ENCODE assay signal across 24 cellular contexts in genomic region chr12:121570467-121571283, GRCh38. TPM values are rescaled to one million over a fixed set of nuclear protein-coding genes. Genes with fewer than 3 reads are reported as not detected.
DNase-seq lines count a peak whose midpoint lies in the region; ATAC-seq, FAIRE-seq and TF ChIP-seq lines count a peak whose summit lies in the region.
"Had no signal": no experiment of that assay in that cellular context is flagged by ENCODE, and none has a peak within 500 bp of the region (broad histone marks: within the 10 kb centered on the region; RNA-seq: fewer than 3 reads in every experiment).

No MANE protein-coding gene starts in this region.

- no peak overlapping the region for H3K27ac ChIP-seq in K562 (ENCODE audit: extremely low read depth, low read depth, low read length)
- H3K27ac ChIP-seq in naive thymus-derived CD4-positive, alpha-beta T cell (ENCODE audit: low read depth, low read length), result no peak overlapping the region
- H3K27ac ChIP-seq: C4-2B, RWPE1 had no signal

- TF ChIP-seq RAD21 in K562 (CRISPR knock-in tag; conservative IDR thresholded peaks at IDR 0.05 in 1 of 2, IDR thresholded peaks at IDR 0.05 in 1 of 2), result no peak

- H3K4me2 ChIP-seq in K562 (ENCODE audit: insufficient read depth, low read length), result no peak overlapping the region

- CTCF ChIA-PET in K562 (lab: Yijun Ruan, JAX; ENCODE audit: low intra/inter-chr PET ratio), result no interaction called here
- CTCF ChIA-PET in naive thymus-derived CD4-positive, alpha-beta T cell (lab: Charles Lee), result no interaction called here

- DNase-seq in natural killer cell, result no peak
- DNase-seq in natural killer cell treated with Interleukin-12 subunit alpha and Interleukin-12 subunit beta and Interleukin-15 and Interleukin-18, amount 100 ng/mL, for 72 hours (ENCODE audit: low spot score), result no peak
- DNase-seq in K562 (ENCODE audit: extremely low read depth in 1 of 4, low spot score in 3 of 4), result no peak
- no peak for DNase-seq in naive thymus-derived CD4-positive, alpha-beta T cell
- no peak for DNase-seq in posterior vena cava (ENCODE audit: low spot score)
- no peak for DNase-seq in NCI-H1694 (lab: John Stamatoyannopoulos, UW)
- DNase-seq in NCI-H1105 treated with DMSO at 0.1 percent for 48 hours (lab: John Stamatoyannopoulos, UW), result no peak
- DNase-seq: activated CD4-positive, alpha-beta T cell treated with anti-CD3 and anti-CD28 coated beads for 36 hours; activated effector memory CD4-positive, alpha-beta T cell treated with anti-CD3 and anti-CD28 coated beads, Interleukin-2, amount 50 U/mL, for 16 hours; anterior cingulate cortex; central memory CD4-positive, alpha-beta T cell; glutamatergic neuron; Kasumi-1; left ventricle myocardium superior; NCI-H1092; NCI-H2107; NCI-H510A; substantia nigra; uterus had no signal

- POLR2A ChIA-PET in K562 (lab: Yijun Ruan, JAX), result interaction anchor here (2.5 kb wide), 1 partner anchor 9 kb away, joined by 11 read pairs; no protein-coding TSS in a partner anchor
- POLR2A ChIA-PET in naive thymus-derived CD4-positive, alpha-beta T cell (lab: Charles Lee), result no interaction called here

- peaks cover 12% of the 10 kb centered on the region; the same call in 1 of the 3 replicates for H3K36me3 ChIP-seq in K562 (ENCODE audit: control insufficient read depth, insufficient read depth, low read length)
- H3K36me3 ChIP-seq in naive thymus-derived CD4-positive, alpha-beta T cell (ENCODE audit: control insufficient read depth in 2 of 3, insufficient read depth in 3 of 3, low read length in 3 of 3), result peaks cover 0 to 35% (median 7%) of the 10 kb centered on the region in 3 experiments
- H3K36me3 ChIP-seq: uterus had no signal

- TF ChIP-seq POLR2A in K562 (conservative IDR thresholded peaks at IDR 0.05), result no peak

- peaks cover 15% of the 10 kb centered on the region for H3K36me3 Mint-ChIP-seq in natural killer cell
- peaks cover 6% of the 10 kb centered on the region for H3K36me3 Mint-ChIP-seq in natural killer cell treated with Interleukin-12 subunit alpha and Interleukin-12 subunit beta and Interleukin-15 and Interleukin-18, amount 100 ng/mL, for 72 hours
- H3K36me3 Mint-ChIP-seq in naive thymus-derived CD4-positive, alpha-beta T cell, result peaks cover 21 to 45% (median 36%) of the 10 kb centered on the region in 5 donors

- H3K9me1 ChIP-seq in K562 (ENCODE audit: control insufficient read depth, insufficient read depth, low read length), result no peaks in the 10 kb centered on the region

- H3K4me3 Mint-ChIP-seq in natural killer cell, result no peak overlapping the region
- no peak overlapping the region for H3K4me3 Mint-ChIP-seq in natural killer cell treated with Interleukin-12 subunit alpha and Interleukin-12 subunit beta and Interleukin-15 and Interleukin-18, amount 100 ng/mL, for 72 hours
- H3K4me3 Mint-ChIP-seq in naive thymus-derived CD4-positive, alpha-beta T cell, result no peak overlapping the region
- H3K4me3 Mint-ChIP-seq: activated CD4-positive, alpha-beta T cell treated with anti-CD3 and anti-CD28 coated beads for 36 hours had no signal

- peak; percentile 11 for FAIRE-seq in K562 (lab: Jason Lieb, UNC)

- H2AFZ ChIP-seq in K562 (ENCODE audit: low read depth, low read length), result no peak overlapping the region

- H3K27ac Mint-ChIP-seq in natural killer cell, result peak overlapping the region in 1 of 2 donors; percentile 51
- no peak overlapping the region for H3K27ac Mint-ChIP-seq in natural killer cell treated with Interleukin-12 subunit alpha and Interleukin-12 subunit beta and Interleukin-15 and Interleukin-18, amount 100 ng/mL, for 72 hours
- H3K27ac Mint-ChIP-seq in naive thymus-derived CD4-positive, alpha-beta T cell, result peak overlapping the region in 5 of 9 donors; percentile 10 to 76 (median 39)
- H3K27ac Mint-ChIP-seq: activated CD4-positive, alpha-beta T cell treated with anti-CD3 and anti-CD28 coated beads for 36 hours; progenitor cell of endocrine pancreas had no signal

- no peaks in the 10 kb centered on the region for H3K9me3 Mint-ChIP-seq in natural killer cell
- H3K9me3 Mint-ChIP-seq in natural killer cell treated with Interleukin-12 subunit alpha and Interleukin-12 subunit beta and Interleukin-15 and Interleukin-18, amount 100 ng/mL, for 72 hours, result no peaks in the 10 kb centered on the region
- H3K9me3 Mint-ChIP-seq in naive thymus-derived CD4-positive, alpha-beta T cell, result peaks cover 0 to 1% (median 0%) of the 10 kb centered on the region in 11 donors

- H3K4me1 Mint-ChIP-seq in natural killer cell, result peaks cover 8 to 15% of the 10 kb centered on the region in 2 donors
- H3K4me1 Mint-ChIP-seq in natural killer cell treated with Interleukin-12 subunit alpha and Interleukin-12 subunit beta and Interleukin-15 and Interleukin-18, amount 100 ng/mL, for 72 hours (ENCODE audit: low read depth in 2 of 2), result peaks cover 6 to 8% of the 10 kb centered on the region in 2 donors
- H3K4me1 Mint-ChIP-seq in naive thymus-derived CD4-positive, alpha-beta T cell, result peaks cover 3 to 39% (median 28%) of the 10 kb centered on the region in 7 donors

- H3K4me3 ChIP-seq in K562, result no peak overlapping the region
- no peak overlapping the region for H3K4me3 ChIP-seq in naive thymus-derived CD4-positive, alpha-beta T cell (ENCODE audit: low read length)
- H3K4me3 ChIP-seq: esophagus muscularis mucosa, uterus had no signal

- no peaks in the 10 kb centered on the region for H3K79me2 ChIP-seq in K562 (ENCODE audit: control insufficient read depth, insufficient read depth, low read length)

- peak in 2 of 3 donors; percentile 22 to 26 for ATAC-seq in natural killer cell
- ATAC-seq in natural killer cell treated with Interleukin-12 subunit alpha and Interleukin-12 subunit beta and Interleukin-15 and Interleukin-18, amount 100 ng/mL, for 72 hours, result no peak
- ATAC-seq in K562, result no peak
- no peak for ATAC-seq in naive thymus-derived CD4-positive, alpha-beta T cell
- no peak for ATAC-seq in esophagus mucosa
- ATAC-seq: activated CD4-positive, alpha-beta T cell treated with anti-CD3 and anti-CD28 coated beads for 36 hours had no signal

- intact Hi-C loops in natural killer cell (cut with micrococcal nuclease) (no loop called here), K562 (cut with micrococcal nuclease) (no loop called here), posterior vena cava (cut with DNase I) (no loop called here)
- intact Hi-C loops in naive thymus-derived CD4-positive, alpha-beta T cell (cut with micrococcal nuclease), result no loop called here

- peaks cover 0 to 5% of the 10 kb centered on the region in 2 experiments; a peak in 2 of 5 replicates for H3K4me1 ChIP-seq in K562 (replicated peaks in 1 of 2; ENCODE audit: control insufficient read depth in 2 of 2, insufficient read depth in 2 of 2, low read length in 2 of 2)
- H3K4me1 ChIP-seq in naive thymus-derived CD4-positive, alpha-beta T cell (ENCODE audit: control insufficient read depth in 2 of 2, insufficient read depth in 2 of 2, low read length in 2 of 2), result no peaks in the 10 kb centered on the region

- no peaks in the 10 kb centered on the region for H3K27me3 Mint-ChIP-seq in natural killer cell (ENCODE audit: low read depth in 2 of 2)
- no peaks in the 10 kb centered on the region for H3K27me3 Mint-ChIP-seq in natural killer cell treated with Interleukin-12 subunit alpha and Interleukin-12 subunit beta and Interleukin-15 and Interleukin-18, amount 100 ng/mL, for 72 hours
- no peaks in the 10 kb centered on the region for H3K27me3 Mint-ChIP-seq in naive thymus-derived CD4-positive, alpha-beta T cell
- H3K27me3 Mint-ChIP-seq: activated CD4-positive, alpha-beta T cell treated with anti-CD3 and anti-CD28 coated beads for 36 hours; progenitor cell of endocrine pancreas had no signal

- in situ Hi-C loops in K562 (cut with MboI), result no loop called here

- no peak for TF ChIP-seq EP300 in K562 (IDR thresholded peaks at IDR 0.05; ENCODE audit: low read length)

- no peaks in the 10 kb centered on the region for H4K20me1 ChIP-seq in K562 (replicated peaks; ENCODE audit: control insufficient read depth, insufficient read depth, low read length)

- no peak overlapping the region for H3K9ac ChIP-seq in K562 (ENCODE audit: insufficient read depth in 1 of 2, low read depth in 2 of 2, low read length in 2 of 2)

- no peaks in the 10 kb centered on the region for H3K9me3 ChIP-seq in K562 (replicated peaks; ENCODE audit: control insufficient read depth, insufficient read depth, low read depth, low read length)
- H3K9me3 ChIP-seq in naive thymus-derived CD4-positive, alpha-beta T cell (ENCODE audit: control insufficient read depth in 2 of 3, low read length in 3 of 3), result no peaks in the 10 kb centered on the region
- H3K9me3 ChIP-seq: esophagus muscularis mucosa, uterus had no signal

- no peaks in the 10 kb centered on the region for H3K27me3 ChIP-seq in K562 (ENCODE audit: control insufficient read depth in 2 of 2, insufficient read depth in 2 of 2, low read length in 2 of 2)
- no peaks in the 10 kb centered on the region for H3K27me3 ChIP-seq in naive thymus-derived CD4-positive, alpha-beta T cell (ENCODE audit: control insufficient read depth in 2 of 2, insufficient read depth in 2 of 2, low read length in 2 of 2)
- H3K27me3 ChIP-seq: esophagus muscularis mucosa, uterus had no signal

- no TSS peak for BruUV-seq in K562 (replicated peaks; lab: Mats Ljungman, UMichigan)

- TF ChIP-seq CTCF in natural killer cell (IDR thresholded peaks at IDR 0.05) (no peak), K562 (IDR thresholded peaks at IDR 0.05 in 2 of 3, conservative IDR thresholded peaks at IDR 0.05 in 1 of 3; ENCODE audit: insufficient read depth in 2 of 3, low read depth in 1 of 3, low read length in 3 of 3) (no peak)

- 63% methylated on average over 5 of the region's 5 CpGs for WGBS in K562 (ENCODE audit: insufficient coverage, low coverage, missing lambda C conversion rate)

RNA-seq across cellular contexts. Expression of gene KDM2B, which starts 10.1 kb away (rescaled TPM):
- total RNA-seq in natural killer cell, result 100 to 1,000 TPM in 1 of 3 donors, 10 to 100 TPM in 2; 97.3 to 106 (median 98.1) TPM
- 10 to 100 TPM; 35.9 to 60.1 TPM for total RNA-seq in natural killer cell treated with Interleukin-12 subunit alpha and Interleukin-12 subunit beta and Interleukin-15 and Interleukin-18, amount 100 ng/mL, for 72 hours
- total RNA-seq in K562 (2011; cell fraction: chromatin; rRNA removed; ENCODE audit: low replicate concordance), result 59.2 and 97.9 TPM in 2 replicates
- total RNA-seq in K562 (2011; cell fraction: nucleolus; rRNA removed), result 48.7 and 51.7 TPM in 2 replicates
- 38.8 and 40.4 TPM in 2 replicates for total RNA-seq in K562 (2011; cell fraction: nucleoplasm; rRNA removed)
- total RNA-seq in K562 (2014; rRNA removed), result 29.3 and 37.4 TPM in 2 replicates
- total RNA-seq in K562 (2014; rRNA removed; fragmentation: Illumina TruSeq; extraction: Trizol), result 19.9 and 20.7 TPM in 2 replicates
- 22.5 and 23.0 TPM in 2 replicates for total RNA-seq in K562 (2015; rRNA removed; fragmentation: Illumina TruSeq; extraction: Trizol)
- total RNA-seq in K562 (2021), result 46.8 and 50.5 TPM in 2 replicates
- polyA plus RNA-seq in K562 (2011; rRNA removed), result 17.8 and 29.3 TPM in 2 replicates
- polyA plus RNA-seq in K562 (2011; cell fraction: cytosol; rRNA removed), result 17.5 and 31.8 TPM in 2 replicates
- 86.1 and 88.9 TPM in 2 replicates for polyA plus RNA-seq in K562 (2011; cell fraction: nucleus; rRNA removed)
- 41.7 and 43.1 TPM in 2 replicates for polyA plus RNA-seq in K562 (2012)
- 29.2 and 41.2 TPM in 2 replicates for polyA plus RNA-seq in K562 (2014; fragmentation: Illumina TruSeq; extraction: Trizol)
- polyA plus RNA-seq in K562 (2014; fragmentation: Nextera tagmentation; extraction: Ambion mirVana), result 1 to 10 TPM; 7.4 to 9.1 TPM
- polyA plus RNA-seq in K562 (2014; rRNA removed), result 29.4 and 33.6 TPM in 2 replicates
- 24.6 and 35.2 TPM in 2 replicates for polyA minus RNA-seq in K562 (2011; rRNA and poly(A)+ RNA removed)
- 19.4 and 32.6 TPM in 2 replicates for polyA minus RNA-seq in K562 (2011; cell fraction: cytosol; rRNA and poly(A)+ RNA removed)
- 17.5 and 27.2 TPM in 2 replicates for polyA minus RNA-seq in K562 (2011; cell fraction: nucleus; rRNA and poly(A)+ RNA removed)
- total RNA-seq in naive thymus-derived CD4-positive, alpha-beta T cell, result 10 to 100 TPM; 66.4 to 91.7 (median 80.7) TPM
- polyA plus RNA-seq in naive thymus-derived CD4-positive, alpha-beta T cell, result 10 to 100 TPM; 12.6 to 22.5 TPM
- total RNA-seq in posterior vena cava, result 10 to 100 TPM; 14.6 to 15.6 TPM
- 20.0 TPM for total RNA-seq in esophagus mucosa

RNA-seq across cellular contexts. Expression of gene ORAI1, which starts 55.7 kb away (rescaled TPM):
- total RNA-seq in natural killer cell (10 to 100 TPM; 64.6 to 74.1 (median 70.8) TPM), K562 (2014; rRNA removed) (9.8 and 13.2 TPM in 2 replicates), K562 (2014; rRNA removed; fragmentation: Illumina TruSeq; extraction: Trizol) (2.2 and 2.6 TPM in 2 replicates), K562 (2015; rRNA removed; fragmentation: Illumina TruSeq; extraction: Trizol) (9.3 and 9.4 TPM in 2 replicates), K562 (2021) (23.8 and 24.4 TPM in 2 replicates), posterior vena cava (10 to 100 TPM; 10.5 to 13.1 TPM), esophagus mucosa (7.3 TPM)
- total RNA-seq in natural killer cell treated with Interleukin-12 subunit alpha and Interleukin-12 subunit beta and Interleukin-15 and Interleukin-18, amount 100 ng/mL, for 72 hours, result 10 to 100 TPM; 40.5 to 43.9 TPM
- total RNA-seq in K562 (2011; cell fraction: chromatin; rRNA removed; ENCODE audit: low replicate concordance), result 8.2 and 28.4 TPM in 2 replicates
- total RNA-seq in K562 (2011; cell fraction: nucleolus; rRNA removed), result 44.5 and 57.0 TPM in 2 replicates
- total RNA-seq in K562 (2011; cell fraction: nucleoplasm; rRNA removed), result 25.6 and 29.5 TPM in 2 replicates
- polyA plus RNA-seq in K562 (2011; rRNA removed) (9.3 and 15.7 TPM in 2 replicates), K562 (2014; fragmentation: Illumina TruSeq; extraction: Trizol) (5.5 and 16.0 TPM in 2 replicates), K562 (2014; fragmentation: Nextera tagmentation; extraction: Ambion mirVana) (1 to 10 TPM; 2.9 to 3.7 TPM), K562 (2014; rRNA removed) (18.1 and 26.9 TPM in 2 replicates)
- 18.2 and 58.0 TPM in 2 replicates for polyA plus RNA-seq in K562 (2011; cell fraction: cytosol; rRNA removed)
- 9.6 and 14.9 TPM in 2 replicates for polyA plus RNA-seq in K562 (2011; cell fraction: nucleus; rRNA removed)
- polyA plus RNA-seq in K562 (2012), result 25.0 and 36.1 TPM in 2 replicates
- polyA minus RNA-seq in K562 (2011; rRNA and poly(A)+ RNA removed), result 5.4 and 7.7 TPM in 2 replicates
- 29.4 and 32.0 TPM in 2 replicates for polyA minus RNA-seq in K562 (2011; cell fraction: cytosol; rRNA and poly(A)+ RNA removed)
- 7.9 and 9.3 TPM in 2 replicates for polyA minus RNA-seq in K562 (2011; cell fraction: nucleus; rRNA and poly(A)+ RNA removed)
- 10 to 100 TPM; 34.4 to 73.5 (median 50.6) TPM for total RNA-seq in naive thymus-derived CD4-positive, alpha-beta T cell
- polyA plus RNA-seq in naive thymus-derived CD4-positive, alpha-beta T cell, result 100 to 1,000 TPM; 180 to 256 TPM

Comparison
In these comparisons a context has a peak if more than half of its experiments do, and no peak if none do; other contexts are left out.
1. ATAC-seq: peak in natural killer cell (2 of 3); none in natural killer cell treated with Interleukin-12 subunit alpha and Interleukin-12 subunit beta and Interleukin-15 and Interleukin-18, amount 100 ng/mL, for 72 hours (0 of 2), K562 (single experiment), naive thymus-derived CD4-positive, alpha-beta T cell (single experiment) and esophagus mucosa (single experiment).
2. H3K27ac Mint-ChIP-seq: peak in naive thymus-derived CD4-positive, alpha-beta T cell (5 of 9); none in natural killer cell treated with Interleukin-12 subunit alpha and Interleukin-12 subunit beta and Interleukin-15 and Interleukin-18, amount 100 ng/mL, for 72 hours (0 of 2).